31 cellular contexts compared by ENCODE assay signal in genomic region chr7:149788300-149788851, GRCh38. TPM values are rescaled to one million over a fixed set of nuclear protein-coding genes. Genes with fewer than 3 reads are reported as not detected.
"Had no signal": no experiment of that assay in that cellular context is flagged by ENCODE, and none has a peak within 500 bp of the region (broad histone marks: within the 10 kb centered on the region; RNA-seq: fewer than 3 reads in every experiment).

No MANE protein-coding gene starts in this region.

- H3K4me1 ChIP-seq: ascending aorta, SJSA1 had no signal

- H3K27ac Mint-ChIP-seq: activated CD4-positive, alpha-beta T cell treated with anti-CD3 and anti-CD28 coated beads, Interleukin-2, amount 10 ng/mL, durations not matched to agents 24 days and 14 days; activated CD8-positive, alpha-beta T cell treated with anti-CD3 and anti-CD28 coated beads for 36 hours; activated naive CD4-positive, alpha-beta T cell treated with anti-CD3 and anti-CD28 coated beads, Interleukin-2, amount 50 U/mL, for 24 hours; activated naive CD8-positive, alpha-beta T cell treated with anti-CD3 and anti-CD28 coated beads, Interleukin-2, amount 10 ng/mL, durations not matched to agents 7 days and 5 days; activated T-cell treated with anti-CD3 and anti-CD28 coated beads, Interleukin-2, amount 50 U/mL, for 72 hours; activated T-helper 2 cell treated with anti-CD3 and anti-CD28 coated beads, Interferon-gamma antibody, Interleukin-2, Interleukin-4, amounts not matched to agents 10 μg/mL and 5 μg/mL and 100 μg/mL, durations not matched to agents 14 hours and 24 hours and 36 hours; T-helper 1 cell treated with Interleukin-12 subunit alpha and Interleukin-12 subunit beta and Interleukin-4 antibody, amounts not matched to agents 30 μg/mL and 1 μg/mL, for 36 hours; T-helper 2 cell treated with Interferon-gamma antibody and Interleukin-4, amounts not matched to agents 5 μg/mL and 100 μg/mL, for 36 hours had no signal

- H3K4me2 ChIP-seq: SK-N-SH had no signal

- DNase-seq: activated CD4-positive, alpha-beta T cell treated with anti-CD3 and anti-CD28 coated beads, Interleukin-2, amount 10 ng/mL, durations not matched to agents 24 days and 14 days; activated CD4-positive, alpha-beta T cell treated with anti-CD3 and anti-CD28 coated beads, Interleukin-2, amount 50 U/mL, for 4 hours; activated CD8-positive, alpha-beta T cell treated with anti-CD3 and anti-CD28 coated beads for 36 hours; activated gamma-delta T cell; activated naive CD4-positive, alpha-beta T cell treated with Interleukin-2 at 50 U/mL for 16 hours; activated naive CD8-positive, alpha-beta T cell treated with anti-CD3 and anti-CD28 coated beads, Interleukin-2, amount 10 ng/mL, durations not matched to agents 7 days and 5 days; activated T-cell treated with anti-CD3 and anti-CD28 coated beads, Interleukin-2, amount 50 U/mL, for 1 hour; KG1; MG63; NCI-H1048; NCI-H1105 treated with DMSO at 0.1 percent for 48 hours; NCI-H1694; NCI-H1930; NCI-H2081 treated with DMSO at 0.1 percent for 48 hours; NCI-H510A; NCI-H748 treated with DMSO at 0.1 percent for 48 hours; NK-92 treated with Interleukin-12 subunit alpha and Interleukin-12 subunit beta, amount 100 ng/mL, for 24 hours; PC-3; Peyer's patch; SHP77 treated with DMSO at 0.1 percent for 48 hours; SK-N-SH had no signal

- H3K4me3 ChIP-seq: ascending aorta, cardiac muscle cell, MG63, Peyer's patch, SJSA1 had no signal

- H3K36me3 Mint-ChIP-seq: activated naive CD4-positive, alpha-beta T cell treated with anti-CD3 and anti-CD28 coated beads, Interleukin-2, amount 50 U/mL, for 24 hours; activated naive CD8-positive, alpha-beta T cell treated with anti-CD3 and anti-CD28 coated beads, Interleukin-2, amount 10 ng/mL, durations not matched to agents 7 days and 5 days had no signal

- H3K27me3 ChIP-seq: ascending aorta, MG63 had no signal

- H3K9me3 Mint-ChIP-seq: activated CD4-positive, alpha-beta T cell treated with anti-CD3 and anti-CD28 coated beads, Interleukin-2, amount 10 ng/mL, durations not matched to agents 24 days and 14 days; activated CD8-positive, alpha-beta T cell treated with anti-CD3 and anti-CD28 coated beads for 36 hours; activated naive CD4-positive, alpha-beta T cell treated with anti-CD3 and anti-CD28 coated beads, Interleukin-2, amount 50 U/mL, for 24 hours; activated naive CD8-positive, alpha-beta T cell treated with anti-CD3 and anti-CD28 coated beads, Interleukin-2, amount 10 ng/mL, durations not matched to agents 7 days and 5 days; activated T-cell treated with anti-CD3 and anti-CD28 coated beads, Interleukin-2, amount 50 U/mL, for 72 hours; activated T-helper 2 cell treated with anti-CD3 and anti-CD28 coated beads, Interferon-gamma antibody, Interleukin-2, Interleukin-4, amounts not matched to agents 10 μg/mL and 5 μg/mL and 100 μg/mL, durations not matched to agents 14 hours and 24 hours and 36 hours; T-helper 1 cell treated with Interleukin-12 subunit alpha and Interleukin-12 subunit beta and Interleukin-4 antibody, amounts not matched to agents 30 μg/mL and 1 μg/mL, for 36 hours; T-helper 2 cell treated with Interferon-gamma antibody and Interleukin-4, amounts not matched to agents 5 μg/mL and 100 μg/mL, for 36 hours had no signal

- H3K4me3 Mint-ChIP-seq: activated CD4-positive, alpha-beta T cell treated with anti-CD3 and anti-CD28 coated beads, Interleukin-2, amount 10 ng/mL, durations not matched to agents 24 days and 14 days; activated CD8-positive, alpha-beta T cell treated with anti-CD3 and anti-CD28 coated beads for 36 hours; activated naive CD4-positive, alpha-beta T cell treated with anti-CD3 and anti-CD28 coated beads, Interleukin-2, amount 50 U/mL, for 24 hours; activated naive CD8-positive, alpha-beta T cell treated with anti-CD3 and anti-CD28 coated beads, Interleukin-2, amount 10 ng/mL, durations not matched to agents 7 days and 5 days; activated T-cell treated with anti-CD3 and anti-CD28 coated beads, Interleukin-2, amount 50 U/mL, for 72 hours; T-helper 1 cell treated with Interleukin-12 subunit alpha and Interleukin-12 subunit beta and Interleukin-4 antibody, amounts not matched to agents 30 μg/mL and 1 μg/mL, for 36 hours; T-helper 2 cell treated with Interferon-gamma antibody and Interleukin-4, amounts not matched to agents 5 μg/mL and 100 μg/mL, for 36 hours had no signal

- H3K4me1 Mint-ChIP-seq: activated CD4-positive, alpha-beta T cell treated with anti-CD3 and anti-CD28 coated beads, Interleukin-2, amount 10 ng/mL, durations not matched to agents 24 days and 14 days; activated naive CD4-positive, alpha-beta T cell treated with anti-CD3 and anti-CD28 coated beads, Interleukin-2, amount 50 U/mL, for 24 hours had no signal

- FAIRE-seq: TTC549 had no signal

- H3K36me3 ChIP-seq: ascending aorta, cardiac muscle cell, MG63, Peyer's patch, SJSA1 had no signal

- H3K9me3 ChIP-seq: ascending aorta, MG63, Peyer's patch, SJSA1, SK-N-SH had no signal

- H3K27ac ChIP-seq: ascending aorta, cardiac muscle cell, Peyer's patch, SJSA1 had no signal

- H3K9ac ChIP-seq: SK-N-SH had no signal

RNA-seq across cellular contexts. Expression of gene ZNF467, which starts 15.0 kb away (rescaled TPM):
- total RNA-seq: activated CD8-positive, alpha-beta memory T cell treated with anti-CD3 and anti-CD28 coated beads for 36 hours; activated T-helper 2 cell treated with anti-CD3 and anti-CD28 coated beads, Interferon-gamma antibody, Interleukin-2, Interleukin-4, amounts not matched to agents 10 μg/mL and 5 μg/mL and 100 μg/mL, durations not matched to agents 14 hours and 24 hours and 36 hours; SJSA1 had no signal
